14 cellular contexts compared by ENCODE assay signal in genomic region chr3:172174396-172175253, GRCh38.
DNase-seq lines count a peak whose midpoint lies in the region; ATAC-seq and TF ChIP-seq lines count a peak whose summit lies in the region.
"Had no signal": no experiment of that assay in that cellular context is flagged by ENCODE, and none has a peak within 500 bp of the region (broad histone marks: within the 10 kb centered on the region; RNA-seq: fewer than 3 reads in every experiment).

No MANE protein-coding gene starts in this region.

- intact Hi-C loops in heart right ventricle (cut with DNase I), result no loop called here
- intact Hi-C loops in Right ventricle myocardium inferior (cut with DNase I), result no loop called here

- 55 to 62% methylated on average over 6 to 7 of the region's 7 CpGs for WGBS in heart right ventricle, 2 donors
- WGBS in upper lobe of left lung, 2 donors, result 60 to 66% methylated on average over 7 of the region's 7 CpGs

- H3K27ac ChIP-seq in heart right ventricle (peak overlapping the region in 7 of 10 donors; percentile 5 to 70 (median 48)), upper lobe of left lung (peak overlapping the region in 3 of 4 donors; percentile 10 to 62 (median 15))
- H3K27ac ChIP-seq: GM23248, thoracic aorta had no signal

- H3K9me3 ChIP-seq in heart right ventricle (no peaks in the 10 kb centered on the region), upper lobe of left lung (no peaks in the 10 kb centered on the region)
- H3K9me3 ChIP-seq: thoracic aorta had no signal

- no peaks in the 10 kb centered on the region for H3K9me3 Mint-ChIP-seq in endothelial cell (ENCODE audit: unreplicated experiment)
- no peaks in the 10 kb centered on the region for H3K9me3 Mint-ChIP-seq in natural killer cell treated with Interleukin-12 subunit alpha and Interleukin-12 subunit beta and Interleukin-15 and Interleukin-18, amount 100 ng/mL, for 72 hours
- H3K9me3 Mint-ChIP-seq: activated T-cell treated with anti-CD3 and anti-CD28 coated beads, Interleukin-2, amount 50 U/mL, for 24 hours had no signal

- peaks cover 8% of the 10 kb centered on the region for H3K36me3 Mint-ChIP-seq in endothelial cell (ENCODE audit: low read depth, unreplicated experiment)
- peaks cover 16% of the 10 kb centered on the region for H3K36me3 Mint-ChIP-seq in natural killer cell treated with Interleukin-12 subunit alpha and Interleukin-12 subunit beta and Interleukin-15 and Interleukin-18, amount 100 ng/mL, for 72 hours

- H3K4me3 ChIP-seq in heart right ventricle (no peak overlapping the region), upper lobe of left lung (no peak overlapping the region)
- H3K4me3 ChIP-seq: GM23248, skin epidermis, thoracic aorta had no signal

- no peak for TF ChIP-seq EP300 in upper lobe of left lung (IDR thresholded peaks at IDR 0.05)

- H3K27me3 ChIP-seq in heart right ventricle, result no peaks in the 10 kb centered on the region
- H3K27me3 ChIP-seq in upper lobe of left lung, result no peaks in the 10 kb centered on the region

- H3K4me1 ChIP-seq in heart right ventricle, result peaks cover 18 to 93% (median 70%) of the 10 kb centered on the region in 9 donors
- H3K4me1 ChIP-seq in upper lobe of left lung, result peaks cover 33 to 48% (median 41%) of the 10 kb centered on the region in 4 donors

- DNase-seq in heart right ventricle, result no peak
- DNase-seq in Right ventricle myocardium inferior (ENCODE audit: missing footprints), result no peak
- peak; percentile 24 for DNase-seq in endothelial cell (ENCODE audit: low spot score)
- DNase-seq in natural killer cell treated with Interleukin-12 subunit alpha and Interleukin-12 subunit beta and Interleukin-15 and Interleukin-18, amount 100 ng/mL, for 72 hours (ENCODE audit: low spot score), result no peak
- DNase-seq in upper lobe of left lung, result no peak
- DNase-seq in activated CD8-positive, alpha-beta memory T cell treated with anti-CD3 and anti-CD28 coated beads for 24 hours, result no peak
- no peak for DNase-seq in superior temporal gyrus (ENCODE audit: extremely low spot score)
- DNase-seq: activated T-cell treated with anti-CD3 and anti-CD28 coated beads, Interleukin-2, amount 50 U/mL, for 24 hours; foreskin fibroblast; GM23248; OCI-M1 had no signal

- TF ChIP-seq CTCF in heart right ventricle (IDR thresholded peaks at IDR 0.05), result no peak
- TF ChIP-seq CTCF in endothelial cell (IDR thresholded peaks at IDR 0.05; ENCODE audit: unreplicated experiment), result no peak
- TF ChIP-seq CTCF in upper lobe of left lung (IDR thresholded peaks at IDR 0.05), result no peak

- peaks cover 82% of the 10 kb centered on the region for H3K4me1 Mint-ChIP-seq in endothelial cell (ENCODE audit: unreplicated experiment)
- H3K4me1 Mint-ChIP-seq in natural killer cell treated with Interleukin-12 subunit alpha and Interleukin-12 subunit beta and Interleukin-15 and Interleukin-18, amount 100 ng/mL, for 72 hours (ENCODE audit: low read depth in 2 of 2), result peaks cover 58 to 65% of the 10 kb centered on the region in 2 donors

- ATAC-seq in heart right ventricle, result peak in 1 of 8 donors; percentile 38
- ATAC-seq in Right ventricle myocardium inferior, result no peak
- ATAC-seq in natural killer cell treated with Interleukin-12 subunit alpha and Interleukin-12 subunit beta and Interleukin-15 and Interleukin-18, amount 100 ng/mL, for 72 hours, result no peak
- ATAC-seq in upper lobe of left lung (ENCODE audit: low FRiP score in 2 of 2), result no peak
- ATAC-seq in GM19351 (IDR thresholded peaks at IDR 0.05; ENCODE audit: unreplicated experiment), result no peak

- H3K4me3 Mint-ChIP-seq in endothelial cell (ENCODE audit: unreplicated experiment), result peak overlapping the region; percentile 84
- peak overlapping the region; percentile 47 for H3K4me3 Mint-ChIP-seq in natural killer cell treated with Interleukin-12 subunit alpha and Interleukin-12 subunit beta and Interleukin-15 and Interleukin-18, amount 100 ng/mL, for 72 hours
- H3K4me3 Mint-ChIP-seq: activated T-cell treated with anti-CD3 and anti-CD28 coated beads, Interleukin-2, amount 50 U/mL, for 24 hours had no signal

- TF ChIP-seq POLR2A in upper lobe of left lung (IDR thresholded peaks at IDR 0.05), result no peak

- H3K36me3 ChIP-seq in heart right ventricle (peaks cover 0 to 14% (median 0%) of the 10 kb centered on the region in 9 donors), upper lobe of left lung (no peaks in the 10 kb centered on the region)
- H3K36me3 ChIP-seq: thoracic aorta had no signal

- H3K27ac Mint-ChIP-seq in endothelial cell (ENCODE audit: unreplicated experiment), result peak overlapping the region; percentile 99
- H3K27ac Mint-ChIP-seq in natural killer cell treated with Interleukin-12 subunit alpha and Interleukin-12 subunit beta and Interleukin-15 and Interleukin-18, amount 100 ng/mL, for 72 hours, result peak overlapping the region; percentile 55 to 78
- H3K27ac Mint-ChIP-seq: activated T-cell treated with anti-CD3 and anti-CD28 coated beads, Interleukin-2, amount 50 U/mL, for 24 hours had no signal

- H3K27me3 Mint-ChIP-seq in endothelial cell (ENCODE audit: unreplicated experiment), result peaks cover 6% of the 10 kb centered on the region
- no peaks in the 10 kb centered on the region for H3K27me3 Mint-ChIP-seq in natural killer cell treated with Interleukin-12 subunit alpha and Interleukin-12 subunit beta and Interleukin-15 and Interleukin-18, amount 100 ng/mL, for 72 hours
- H3K27me3 Mint-ChIP-seq: activated T-cell treated with anti-CD3 and anti-CD28 coated beads, Interleukin-2, amount 50 U/mL, for 24 hours had no signal
